ENCODE assay signal across 19 cellular contexts in genomic region chr10:13894412-13895093, GRCh38.
DNase-seq lines count a peak whose midpoint lies in the region; ATAC-seq, FAIRE-seq and TF ChIP-seq lines count a peak whose summit lies in the region.
"Had no signal": no experiment of that assay in that cellular context is flagged by ENCODE, and none has a peak within 500 bp of the region (broad histone marks: within the 10 kb centered on the region; RNA-seq: fewer than 3 reads in every experiment).

No MANE protein-coding gene starts in this region.

- H3K27ac Mint-ChIP-seq in neural crest cell (ENCODE audit: unreplicated experiment): no peak overlapping the region
- H3K27ac Mint-ChIP-seq: activated CD4-positive, alpha-beta T cell treated with anti-CD3 and anti-CD28 coated beads for 36 hours had no signal

- peaks cover 3% of the 10 kb centered on the region for H3K36me3 Mint-ChIP-seq in neural crest cell (ENCODE audit: low read depth)

- H2AFZ ChIP-seq in smooth muscle cell (ENCODE audit: low read depth): no peak overlapping the region
- H2AFZ ChIP-seq: parathyroid adenoma had no signal

- WGBS in smooth muscle cell (ENCODE audit: low lambda C conversion rate): 39% methylated on average over 9 of the region's 9 CpGs

- H3K27ac ChIP-seq in smooth muscle cell (ENCODE audit: low read depth): no peak overlapping the region
- H3K27ac ChIP-seq: C4-2B, esophagus muscularis mucosa, heart right ventricle, parathyroid adenoma had no signal

- no peaks in the 10 kb centered on the region for H4K20me1 ChIP-seq in smooth muscle cell (ENCODE audit: low read depth)

- TF ChIP-seq CTCF in epithelial cell of esophagus (IDR thresholded peaks at IDR 0.05; ENCODE audit: insufficient read depth, low read depth, low read length, missing control alignments) (no peak), neural crest cell (conservative IDR thresholded peaks at IDR 0.05) (no peak), smooth muscle cell (IDR thresholded peaks at IDR 0.05; ENCODE audit: borderline replicate concordance, insufficient read depth, poor library complexity, severe bottlenecking) (no peak)

- no peaks in the 10 kb centered on the region for H3K79me2 ChIP-seq in smooth muscle cell (ENCODE audit: low read depth)
- H3K79me2 ChIP-seq: parathyroid adenoma had no signal

- peaks cover 42% of the 10 kb centered on the region for H3K4me1 Mint-ChIP-seq in neural crest cell

- no peak for FAIRE-seq in urothelium cell line (lab: Jason Lieb, UNC)
- FAIRE-seq: GM12891 had no signal

- H3K27me3 ChIP-seq in smooth muscle cell (ENCODE audit: low read depth): peaks cover 76% of the 10 kb centered on the region
- H3K27me3 ChIP-seq: esophagus muscularis mucosa had no signal

- peak overlapping the region; percentile 83 for H3K4me3 Mint-ChIP-seq in neural crest cell
- H3K4me3 Mint-ChIP-seq: activated CD4-positive, alpha-beta T cell treated with anti-CD3 and anti-CD28 coated beads for 36 hours had no signal

- peaks cover 4% of the 10 kb centered on the region for H3K27me3 Mint-ChIP-seq in neural crest cell (ENCODE audit: low read depth)

- H3K36me3 ChIP-seq in smooth muscle cell (ENCODE audit: low read depth): no peaks in the 10 kb centered on the region
- H3K36me3 ChIP-seq: esophagus muscularis mucosa, heart right ventricle had no signal

- H3F3A ChIP-seq in smooth muscle cell (ENCODE audit: low read depth): no peaks in the 10 kb centered on the region

- no peak overlapping the region for H3K9ac ChIP-seq in smooth muscle cell (ENCODE audit: low read depth)
- H3K9ac ChIP-seq: parathyroid adenoma had no signal

- H3K4me3 ChIP-seq in epithelial cell of esophagus (ENCODE audit: low read length): no peak overlapping the region
- H3K4me3 ChIP-seq in smooth muscle cell: no peak overlapping the region
- H3K4me3 ChIP-seq: esophagus muscularis mucosa, heart right ventricle had no signal

- no peaks in the 10 kb centered on the region for H3K9me3 Mint-ChIP-seq in neural crest cell

- ATAC-seq in GM18858 (IDR thresholded peaks at IDR 0.05; ENCODE audit: unreplicated experiment): no peak
- ATAC-seq: activated CD4-positive, alpha-beta T cell treated with anti-CD3 and anti-CD28 coated beads for 36 hours had no signal

- DNase-seq in GM03348 (ENCODE audit: low spot score) (peak; percentile 24), RKO (ENCODE audit: low spot score) (peak; percentile 66), epithelial cell of esophagus (ENCODE audit: low read depth) (peak; percentile 81), neural crest cell (ENCODE audit: low read depth, low spot score) (no peak), NCI-H446 treated with DMSO at 0.1 percent for 48 hours (lab: John Stamatoyannopoulos, UW) (no peak), smooth muscle cell (lab: John Stamatoyannopoulos, UW; ENCODE audit: unreplicated experiment) (no peak), urothelium cell line (ENCODE audit: low spot score) (no peak)
- DNase-seq: activated CD4-positive, alpha-beta T cell treated with anti-CD3 and anti-CD28 coated beads for 36 hours; GOT3; heart right ventricle; kidney glomerular epithelial cell; NCI-H1436 treated with DMSO at 0.1 percent for 48 hours; NCI-H446; SIG-M5 had no signal

- H3K9me3 ChIP-seq in smooth muscle cell (replicated peaks; ENCODE audit: low read depth): no peaks in the 10 kb centered on the region
- H3K9me3 ChIP-seq: esophagus muscularis mucosa had no signal

- peaks cover 2% of the 10 kb centered on the region for H3K4me1 ChIP-seq in smooth muscle cell (ENCODE audit: low read depth)
- H3K4me1 ChIP-seq: parathyroid adenoma had no signal

- no peak overlapping the region for H3K4me2 ChIP-seq in smooth muscle cell

Comparison
In these comparisons a context has a peak if more than half of its experiments do, and no peak if none do; other contexts are left out.
1. DNase-seq: peak in GM03348 (single experiment), RKO (single experiment) and epithelial cell of esophagus (single experiment); none in neural crest cell (single experiment), NCI-H446 treated with DMSO at 0.1 percent for 48 hours (single experiment), smooth muscle cell (single experiment) and urothelium cell line (single experiment).